23 cellular contexts compared by ENCODE assay signal in the genomic region with DNA sequence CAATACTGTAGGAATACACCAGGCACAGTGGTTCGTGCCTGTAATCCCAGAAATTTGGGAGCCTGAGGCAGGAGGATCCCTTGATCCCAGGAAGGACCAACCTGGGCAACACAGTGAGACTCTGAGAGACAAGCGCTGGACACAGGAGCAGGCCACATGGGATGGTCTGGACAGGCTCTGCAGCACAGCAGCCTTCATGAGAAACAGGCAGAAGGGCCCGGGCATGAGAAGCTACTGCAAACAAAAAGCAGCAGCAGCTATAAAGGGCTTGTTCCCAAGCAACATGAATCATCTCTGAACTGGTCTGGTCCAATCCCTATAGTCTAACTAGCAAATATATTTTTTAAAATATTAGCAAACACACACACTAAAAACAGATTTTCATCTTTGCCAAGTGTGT. TPM values are rescaled to one million over a fixed set of nuclear protein-coding genes. Genes with fewer than 3 reads are reported as not detected.
DNase-seq lines count a peak whose midpoint lies in the region; ATAC-seq and TF ChIP-seq lines count a peak whose summit lies in the region.
"Had no signal": no experiment of that assay in that cellular context is flagged by ENCODE, and none has a peak within 500 bp of the region (broad histone marks: within the 10 kb centered on the region; RNA-seq: fewer than 3 reads in every experiment).

No MANE protein-coding gene starts in this region.

- DNase-seq in ELF-1 (ENCODE audit: low read depth, low spot score) (peak; percentile 0), IMR-90 (peak; percentile 5), fibroblast of peridontal ligament (ENCODE audit: extremely low read depth) (peak; percentile 41), sigmoid colon (no peak), NCI-H510A (lab: John Stamatoyannopoulos, UW) (no peak)
- DNase-seq: BE2C; CD4-positive, CD25-positive, alpha-beta regulatory T cell; COR-L47; DMS 273 treated with DMSO at 0.1 percent for 48 hours; GF-D8; H9; NCI-H1092; NCI-H1436 treated with DMSO at 0.1 percent for 48 hours; NCI-H2029; NCI-H345; NCI-H526 had no signal

- in situ Hi-C loops in IMR-90 (cut with MboI; ENCODE audit: low sequenced_read_pairs), result no loop called here

- H3K4ac ChIP-seq in IMR-90 (ENCODE audit: low read depth, low read length), result no peak overlapping the region

- no peak overlapping the region for H3K23ac ChIP-seq in IMR-90 (ENCODE audit: low read depth, low read length)

- H3K27ac ChIP-seq in IMR-90 (ENCODE audit: insufficient read depth, low read length), result no peak overlapping the region
- peak overlapping the region in 3 of 4 donors; percentile 46 to 61 (median 61) for H3K27ac ChIP-seq in sigmoid colon
- H3K27ac ChIP-seq: HL-60 had no signal

- no TSS peak for BruUV-seq in IMR-90 (replicated peaks; lab: Mats Ljungman, UMichigan)

- H2AK9ac ChIP-seq in IMR-90 (replicated peaks; ENCODE audit: low read depth, low read length, poor library complexity), result no peak overlapping the region

- H3K18ac ChIP-seq in IMR-90 (ENCODE audit: low read depth, low read length), result no peak overlapping the region

- H2BK20ac ChIP-seq in IMR-90 (ENCODE audit: low read depth, low read length), result no peak overlapping the region

- no peaks in the 10 kb centered on the region for H3K79me1 ChIP-seq in IMR-90 (ENCODE audit: low read depth in 1 of 2, low read length in 2 of 2)

- H4K8ac ChIP-seq in IMR-90 (ENCODE audit: low read depth in 2 of 2, low read length in 2 of 2), result no peak overlapping the region

- H3K36me3 ChIP-seq in IMR-90 (ENCODE audit: control insufficient read depth, insufficient read depth, low read length), result no peaks in the 10 kb centered on the region
- no peaks in the 10 kb centered on the region for H3K36me3 ChIP-seq in sigmoid colon
- H3K36me3 ChIP-seq: BE2C had no signal

- H2BK5ac ChIP-seq in IMR-90 (ENCODE audit: low read depth, low read length, poor library complexity, severe bottlenecking), result no peak overlapping the region

- H2BK120ac ChIP-seq in IMR-90 (ENCODE audit: low read depth, low read length), result no peak overlapping the region

- no peak overlapping the region for H2AFZ ChIP-seq in IMR-90 (replicated peaks; ENCODE audit: low read length, poor library complexity)

- H3K14ac ChIP-seq in IMR-90 (replicated peaks; ENCODE audit: low read depth, low read length), result no peak overlapping the region

- H3K4me2 ChIP-seq in IMR-90 (ENCODE audit: low read depth, low read length), result no peak overlapping the region

- H3K27me3 ChIP-seq in IMR-90 (ENCODE audit: control insufficient read depth, insufficient read depth, low read length) (peaks cover 8% of the 10 kb centered on the region), sigmoid colon (no peaks in the 10 kb centered on the region)

- no peak overlapping the region for H3K9ac ChIP-seq in IMR-90 (ENCODE audit: low read depth, low read length)

- H4K91ac ChIP-seq in IMR-90 (ENCODE audit: insufficient read depth, low read depth, low read length), result no peak overlapping the region

- H2AK5ac ChIP-seq in IMR-90 (ENCODE audit: low read depth, low read length), result no peak overlapping the region

- H3K9me1 ChIP-seq in IMR-90 (ENCODE audit: insufficient read depth, low read length), result no peaks in the 10 kb centered on the region

- CTCF ChIA-PET in IMR-90 (lab: Yijun Ruan, JAX), result interaction anchor here (0.6 kb wide), 1 partner anchor 10 kb away, joined by 6 read pairs; no protein-coding TSS in a partner anchor

- intact Hi-C loops in IMR-90 (cut with micrococcal nuclease) (no loop called here), sigmoid colon (cut with DNase I) (no loop called here)

- no peak for TF ChIP-seq RAD21 in IMR-90 (IDR thresholded peaks at IDR 0.05; ENCODE audit: low read length)

- no peak for TF ChIP-seq POLR2A in IMR-90 (IDR thresholded peaks at IDR 0.05; ENCODE audit: low read depth, low read length)
- no peak for TF ChIP-seq POLR2A in sigmoid colon (IDR thresholded peaks at IDR 0.05)

- ATAC-seq in IMR-90 (ENCODE audit: low read depth) (peak; percentile 73), GM18861 (IDR thresholded peaks at IDR 0.05; ENCODE audit: unreplicated experiment) (no peak), GM18867 (IDR thresholded peaks at IDR 0.05; ENCODE audit: unreplicated experiment) (no peak)
- ATAC-seq: Panc1 had no signal

- no peak overlapping the region for H2BK15ac ChIP-seq in IMR-90 (ENCODE audit: low read depth, low read length)

- TF ChIP-seq EP300 in sigmoid colon (IDR thresholded peaks at IDR 0.05), result no peak

- H3K9me3 ChIP-seq in IMR-90 (ENCODE audit: control insufficient read depth, insufficient read depth, low read length), result no peaks in the 10 kb centered on the region
- H3K9me3 ChIP-seq in sigmoid colon, result no peaks in the 10 kb centered on the region
- H3K9me3 ChIP-seq: BE2C had no signal

- no peak for TF ChIP-seq CTCF in IMR-90 (conservative IDR thresholded peaks at IDR 0.05; ENCODE audit: low read depth, low read length)
- TF ChIP-seq CTCF in sigmoid colon (IDR thresholded peaks at IDR 0.05), result no peak

- 62% methylated on average over 2 of the region's 3 CpGs; no CpG with 5 or more reads in 1 of the 2 experiments for WGBS in IMR-90 (ENCODE audit: extremely low coverage in 2 of 2, insufficient read length in 1 of 2), 2 experiments
- 82 to 86% methylated on average over 3 of the region's 3 CpGs for WGBS in sigmoid colon, 2 donors

- dilution Hi-C loops in IMR-90 (cut with HindIII; ENCODE audit: low sequenced_read_pairs, unreplicated experiment), result no loop called here

- no peak overlapping the region for H3K4me3 ChIP-seq in IMR-90 (ENCODE audit: insufficient read depth, low read depth, low read length)
- H3K4me3 ChIP-seq in sigmoid colon, result no peak overlapping the region

- H3K4me1 ChIP-seq in IMR-90 (ENCODE audit: control insufficient read depth, insufficient read depth, low read length) (peaks cover 2% of the 10 kb centered on the region; the same call in 1 of the 2 replicates), sigmoid colon (peaks cover 0 to 25% (median 10%) of the 10 kb centered on the region in 4 donors)
- H3K4me1 ChIP-seq: BE2C had no signal

- POLR2A ChIA-PET in IMR-90 (lab: Charles Lee; ENCODE audit: unreplicated experiment), result no interaction called here

- H3K56ac ChIP-seq in IMR-90 (ENCODE audit: extremely low read depth, insufficient read depth, low read length), result no peak overlapping the region

- H4K5ac ChIP-seq in IMR-90 (ENCODE audit: low read depth, low read length), result no peak overlapping the region

- H4K20me1 ChIP-seq in IMR-90 (ENCODE audit: insufficient read depth, low read length), result no peaks in the 10 kb centered on the region

TF ChIP-seq in IMR-90, 13 proteins besides CTCF, POLR2A, EP300 and RAD21:
- no peak for TF ChIP-seq RFX5 (IDR thresholded peaks at IDR 0.05; ENCODE audit: low read depth, low read length)
- TF ChIP-seq, protein P1, sequence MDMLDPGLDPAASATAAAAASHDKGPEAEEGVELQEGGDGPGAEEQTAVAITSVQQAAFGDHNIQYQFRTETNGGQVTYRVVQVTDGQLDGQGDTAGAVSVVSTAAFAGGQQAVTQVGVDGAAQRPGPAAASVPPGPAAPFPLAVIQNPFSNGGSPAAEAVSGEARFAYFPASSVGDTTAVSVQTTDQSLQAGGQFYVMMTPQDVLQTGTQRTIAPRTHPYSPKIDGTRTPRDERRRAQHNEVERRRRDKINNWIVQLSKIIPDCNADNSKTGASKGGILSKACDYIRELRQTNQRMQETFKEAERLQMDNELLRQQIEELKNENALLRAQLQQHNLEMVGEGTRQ (IDR thresholded peaks at IDR 0.05; ENCODE audit: low read depth, low read length), result no peak
- TF ChIP-seq CHD1 (IDR thresholded peaks at IDR 0.05; ENCODE audit: low read depth, low read length), result no peak
- TF ChIP-seq MAZ (IDR thresholded peaks at IDR 0.05; ENCODE audit: borderline replicate concordance, low read depth, low read length), result no peak
- TF ChIP-seq SMC3 (IDR thresholded peaks at IDR 0.05; ENCODE audit: low read depth, low read length), result no peak
- TF ChIP-seq FOS (IDR thresholded peaks at IDR 0.05; ENCODE audit: low read depth, low read length), result no peak
- TF ChIP-seq BHLHE40 (IDR thresholded peaks at IDR 0.05; ENCODE audit: low read depth, low read length), result no peak
- no peak for TF ChIP-seq CEBPB (IDR thresholded peaks at IDR 0.05; ENCODE audit: low read depth, low read length)

RNA-seq across cellular contexts. Expression of a gene that starts 35.5 kb away (rescaled TPM):
- total RNA-seq in IMR-90 (2012; rRNA removed) (0.18 and 0.28 TPM in 2 replicates), sigmoid colon (not detected)
- polyA plus RNA-seq in IMR-90 (2012; rRNA removed) (0.27 and 0.67 TPM in 2 replicates), sigmoid colon (under 1 TPM in 1 of 3 donors, not detected in 2; 0.15 TPM)
- polyA plus RNA-seq in IMR-90 (2012; cell fraction: cytosol; rRNA removed), result 0.14 and 0.19 TPM in 2 replicates
- 0.07 TPM in 1 of 2 replicates, not detected in the other for polyA plus RNA-seq in IMR-90 (2012; cell fraction: nucleus; rRNA removed; ENCODE audit: low replicate concordance)
- total RNA-seq: CD4-positive, CD25-positive, alpha-beta regulatory T cell; Daoy; H9; MCF 10A had no signal
- polyA plus RNA-seq: CD4-positive, CD25-positive, alpha-beta regulatory T cell had no signal

RNA-seq across cellular contexts. Expression of a gene that starts 42.2 kb away (rescaled TPM):
- total RNA-seq in IMR-90 (2012; rRNA removed), result 2.9 and 4.4 TPM in 2 replicates
- 2.8 and 2.9 TPM in 2 replicates for polyA plus RNA-seq in IMR-90 (2012; rRNA removed)
- 1.6 TPM in 2 replicates for polyA plus RNA-seq in IMR-90 (2012; cell fraction: cytosol; rRNA removed)
- 0.60 and 1.4 TPM in 2 replicates for polyA plus RNA-seq in IMR-90 (2012; cell fraction: nucleus; rRNA removed; ENCODE audit: low replicate concordance)
- total RNA-seq in sigmoid colon, result 1 to 10 TPM; 3.3 to 4.7 (median 4.5) TPM
- polyA plus RNA-seq in sigmoid colon, result 1 to 10 TPM in 1 of 3 donors, under 1 TPM in 2; 0.60 to 3.6 (median 0.69) TPM

RNA-seq across cellular contexts. Expression of a gene that starts 44.2 kb away (rescaled TPM):
- not detected in 2 replicates for total RNA-seq in IMR-90 (2012; rRNA removed)
- 0.05 and 0.07 TPM in 2 replicates for polyA plus RNA-seq in IMR-90 (2012; rRNA removed)
- polyA plus RNA-seq in IMR-90 (2012; cell fraction: cytosol; rRNA removed), result 0.02 and 0.05 TPM in 2 replicates
- polyA plus RNA-seq in IMR-90 (2012; cell fraction: nucleus; rRNA removed; ENCODE audit: low replicate concordance), result 0.07 and 0.29 TPM in 2 replicates
- under 1 TPM in 1 of 4 donors, not detected in 3; under 0.01 TPM for total RNA-seq in sigmoid colon
- polyA plus RNA-seq in sigmoid colon, result 10 to 100 TPM in 2 of 3 donors, 1 to 10 TPM in 1; 6.9 to 16.3 (median 11.4) TPM
- total RNA-seq: CD4-positive, CD25-positive, alpha-beta regulatory T cell; SK-MEL-5 had no signal

Comparison
In these comparisons a context has a peak if more than half of its experiments do, and no peak if none do; other contexts are left out.
1. DNase-seq: peak in ELF-1 (single experiment), IMR-90 (single experiment) and fibroblast of peridontal ligament (single experiment); none in sigmoid colon (single experiment) and NCI-H510A (single experiment).